Comparison of ENCODE assay signal across 1 cellular context in genomic region chr19:17794412-17794730, GRCh38.
TF ChIP-seq lines count a peak whose summit lies in the region.

No MANE protein-coding gene starts in this region.

TF ChIP-seq in HCT116, 20 proteins besides CTCF, POLR2A, EP300 and RAD21 (continued from another document):
- TF ChIP-seq REST (IDR thresholded peaks at IDR 0.05; ENCODE audit: low read depth) (no peak), EZH2 (IDR thresholded peaks at IDR 0.05) (no peak), POLR2AphosphoS5 (IDR thresholded peaks at IDR 0.05; ENCODE audit: low read depth, low read length) (no peak), YY1 (IDR thresholded peaks at IDR 0.05; ENCODE audit: extremely low read depth, insufficient replicate concordance, low read depth, low read length) (no peak), SP1 (IDR thresholded peaks at IDR 0.05; ENCODE audit: low read depth) (no peak), ATF3 (IDR thresholded peaks at IDR 0.05) (no peak), MAX (IDR thresholded peaks at IDR 0.05) (no peak), CEBPB (IDR thresholded peaks at IDR 0.05; ENCODE audit: low read depth) (no peak), SIN3A (IDR thresholded peaks at IDR 0.05; ENCODE audit: low read depth) (no peak), ELF1 (IDR thresholded peaks at IDR 0.05; ENCODE audit: borderline replicate concordance, low read depth) (no peak), SRF (IDR thresholded peaks at IDR 0.05; ENCODE audit: low read depth) (no peak), EZH2phosphoT487 (IDR thresholded peaks at IDR 0.05; ENCODE audit: borderline replicate concordance) (no peak), TCF7L2 (IDR thresholded peaks at IDR 0.05; ENCODE audit: borderline replicate concordance, extremely low read depth, insufficient read depth, insufficient read length) (no peak), ZFX (IDR thresholded peaks at IDR 0.05) (no peak), FOSL1 (IDR thresholded peaks at IDR 0.05; ENCODE audit: low read depth) (no peak), JUND (IDR thresholded peaks at IDR 0.05) (no peak), EGR1 (IDR thresholded peaks at IDR 0.05; ENCODE audit: low read depth) (no peak)
